1 cellular context compared by ENCODE assay signal in the genomic region with DNA sequence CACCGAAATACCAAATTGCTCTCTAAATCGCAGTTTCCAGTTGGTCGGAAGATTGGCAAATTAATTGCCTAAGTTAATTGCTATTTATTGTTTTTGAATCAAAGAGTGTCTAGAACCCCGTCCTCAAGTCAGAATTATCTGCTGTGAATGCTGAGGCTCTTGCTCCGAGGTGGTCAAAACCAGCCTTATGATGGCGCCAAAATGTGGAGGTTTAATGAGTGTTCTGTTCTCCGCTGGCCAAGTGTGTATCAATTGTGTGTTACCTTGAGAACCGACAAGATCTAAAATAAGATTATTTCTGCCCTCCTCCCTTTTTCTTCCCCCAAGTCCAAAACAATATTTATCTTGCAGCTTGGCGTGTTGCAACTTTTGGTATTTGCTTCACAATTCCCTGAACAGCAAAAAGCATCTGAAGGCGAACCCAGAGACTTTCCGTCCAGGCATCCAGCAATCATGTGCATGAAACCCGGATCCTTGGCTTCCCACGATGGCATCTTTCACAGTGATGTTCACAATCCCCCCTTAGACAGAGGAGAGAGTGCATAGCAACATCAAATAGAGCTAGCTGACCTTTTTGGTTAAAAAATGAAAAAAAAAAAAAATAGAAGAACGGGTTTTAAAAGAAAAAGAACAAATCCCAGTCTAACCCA.
TF ChIP-seq lines count a peak whose summit lies in the region.

No MANE protein-coding gene starts in this region.

TF ChIP-seq in H1, 55 proteins besides CTCF, POLR2A, EP300 and RAD21:
- TF ChIP-seq, protein P1, sequence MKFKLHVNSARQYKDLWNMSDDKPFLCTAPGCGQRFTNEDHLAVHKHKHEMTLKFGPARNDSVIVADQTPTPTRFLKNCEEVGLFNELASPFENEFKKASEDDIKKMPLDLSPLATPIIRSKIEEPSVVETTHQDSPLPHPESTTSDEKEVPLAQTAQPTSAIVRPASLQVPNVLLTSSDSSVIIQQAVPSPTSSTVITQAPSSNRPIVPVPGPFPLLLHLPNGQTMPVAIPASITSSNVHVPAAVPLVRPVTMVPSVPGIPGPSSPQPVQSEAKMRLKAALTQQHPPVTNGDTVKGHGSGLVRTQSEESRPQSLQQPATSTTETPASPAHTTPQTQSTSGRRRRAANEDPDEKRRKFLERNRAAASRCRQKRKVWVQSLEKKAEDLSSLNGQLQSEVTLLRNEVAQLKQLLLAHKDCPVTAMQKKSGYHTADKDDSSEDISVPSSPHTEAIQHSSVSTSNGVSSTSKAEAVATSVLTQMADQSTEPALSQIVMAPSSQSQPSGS (IDR thresholded peaks at IDR 0.05; ENCODE audit: low read length), result no peak
- TF ChIP-seq TAF7 (optimal IDR thresholded peaks at IDR 0.05; ENCODE audit: borderline replicate concordance, low read depth, low read length) (no peak), CTBP2 (IDR thresholded peaks at IDR 0.05; ENCODE audit: borderline replicate concordance, insufficient read depth, insufficient read length, low read length) (no peak), KDM4A (IDR thresholded peaks at IDR 0.05; ENCODE audit: low read depth, low read length, severe bottlenecking) (no peak), TCF12 (IDR thresholded peaks at IDR 0.05; ENCODE audit: low read depth, low read length) (no peak), NRF1 (IDR thresholded peaks at IDR 0.05; ENCODE audit: low read depth, low read length) (no peak), SIRT6 (IDR thresholded peaks at IDR 0.05; ENCODE audit: low read length) (no peak), TAF1 (IDR thresholded peaks at IDR 0.05; ENCODE audit: low read depth, low read length) (no peak), PHF8 (conservative IDR thresholded peaks at IDR 0.05; ENCODE audit: low read depth, low read length) (no peak), HDAC2 (IDR thresholded peaks at IDR 0.05; ENCODE audit: borderline replicate concordance in 1 of 2, low read depth in 2 of 2, low read length in 2 of 2) (no peak), SRF (IDR thresholded peaks at IDR 0.05; ENCODE audit: low read depth, low read length) (no peak), ASH2L (IDR thresholded peaks at IDR 0.05; ENCODE audit: low read length) (no peak), RNF2 (IDR thresholded peaks at IDR 0.05; ENCODE audit: borderline replicate concordance, low read depth, low read length, missing control alignments, poor library complexity, severe bottlenecking) (no peak)
